In the genomic region with DNA sequence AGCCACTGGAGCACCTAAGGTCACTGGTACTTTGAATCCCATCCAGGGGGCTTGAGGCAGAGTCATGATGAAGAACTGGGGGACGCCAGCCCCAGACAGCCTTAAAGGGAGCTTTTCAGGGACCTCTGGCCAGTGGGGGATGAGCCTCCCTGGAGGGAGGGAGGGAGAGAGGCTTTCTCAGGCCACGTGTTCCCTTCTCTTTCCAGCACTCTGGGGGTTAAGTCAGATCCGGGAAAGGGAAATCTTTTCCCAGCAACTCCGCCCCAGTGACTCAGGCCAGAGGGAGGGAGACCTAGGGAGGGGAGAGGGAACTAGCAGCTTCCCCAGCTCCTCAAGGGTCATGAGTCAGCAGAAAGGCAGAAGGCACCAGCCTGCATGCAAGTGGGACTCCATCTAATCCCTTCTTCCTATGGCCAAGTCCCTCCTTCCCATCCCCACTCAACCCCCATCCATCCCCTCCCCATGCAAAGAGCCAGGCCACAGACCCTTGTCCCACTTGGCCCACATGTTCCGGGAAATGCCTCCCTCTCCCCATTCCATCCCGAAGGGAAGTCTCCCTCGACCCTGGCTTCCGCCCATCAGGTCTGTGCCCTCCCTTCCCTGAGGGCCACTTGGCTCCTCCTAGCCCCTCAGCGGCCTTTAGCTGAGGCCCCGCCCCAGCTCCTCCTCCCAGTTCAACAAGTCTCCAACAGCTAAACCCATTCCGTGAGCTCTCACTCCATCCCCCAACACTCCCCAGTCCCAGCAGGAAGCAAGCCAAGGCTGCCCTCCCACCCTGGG, we compare ENCODE assay signal across 8 cellular contexts. TPM values are rescaled to one million over a fixed set of nuclear protein-coding genes. Genes with fewer than 3 reads are reported as not detected.
DNase-seq lines count a peak whose midpoint lies in the region; ATAC-seq and TF ChIP-seq lines count a peak whose summit lies in the region.

No MANE protein-coding gene starts in this region.

- H3K4me1 ChIP-seq in effector memory CD4-positive, alpha-beta T cell (ENCODE audit: control insufficient read depth, insufficient read depth, low read length, poor library complexity, severe bottlenecking) = peaks cover 56% of the 10 kb centered on the region
- peaks cover 4 to 72% (median 51%) of the 10 kb centered on the region in 4 donors for H3K4me1 ChIP-seq in liver (ENCODE audit: control insufficient read depth in 4 of 4, insufficient read depth in 4 of 4, low read length in 3 of 4)

- peak overlapping the region; percentile 83 for H3K27ac ChIP-seq in effector memory CD4-positive, alpha-beta T cell (ENCODE audit: insufficient read depth, low read length, poor library complexity, severe bottlenecking)
- peak overlapping the region; percentile 98 to 99 for H3K27ac ChIP-seq in liver (ENCODE audit: low read depth in 1 of 2, low read length in 2 of 2)

- no peaks in the 10 kb centered on the region for H3K9me3 ChIP-seq in effector memory CD4-positive, alpha-beta T cell (ENCODE audit: control insufficient read depth, low read length)
- no peaks in the 10 kb centered on the region for H3K9me3 ChIP-seq in liver (ENCODE audit: control insufficient read depth in 4 of 4, low read length in 3 of 4)

- ATAC-seq in GM18867 (IDR thresholded peaks at IDR 0.05; ENCODE audit: unreplicated experiment) = no peak

- no peaks in the 10 kb centered on the region for H3K27me3 ChIP-seq in effector memory CD4-positive, alpha-beta T cell (replicated peaks; ENCODE audit: control insufficient read depth, insufficient read depth, low read length, poor library complexity, severe bottlenecking)
- no peaks in the 10 kb centered on the region for H3K27me3 ChIP-seq in liver (ENCODE audit: control insufficient read depth in 4 of 4, insufficient read depth in 4 of 4, low read length in 3 of 4)

- DNase-seq in AG10803 (ENCODE audit: low read depth) (peak; percentile 100), GM20000 (ENCODE audit: low spot score) (peak; percentile 78), NCI-H2227 treated with DMSO at 0.1 percent for 48 hours (lab: John Stamatoyannopoulos, UW) (peak; percentile 74)
- DNase-seq in activated CD4-positive, alpha-beta T cell treated with anti-CD3 and anti-CD28 coated beads, Interleukin-2, amount 50 U/mL, for 1 hour = peak; percentile 26
- DNase-seq in effector memory CD4-positive, alpha-beta T cell = peak; percentile 22 to 28 (median 26)
- DNase-seq in stimulated activated CD4-positive, alpha-beta T cell treated with anti-CD3 and anti-CD28 coated beads, Interleukin-4, amount 100 ng/mL, for 24 hours = peak; percentile 61

- TF ChIP-seq RAD21 in liver (IDR thresholded peaks at IDR 0.05) = peak in 1 of 2 donors; percentile 6

- H3K36me3 ChIP-seq in effector memory CD4-positive, alpha-beta T cell (ENCODE audit: control insufficient read depth, insufficient read depth, low read length) = peaks cover 29% of the 10 kb centered on the region
- peaks cover 9 to 24% (median 21%) of the 10 kb centered on the region in 4 donors for H3K36me3 ChIP-seq in liver (ENCODE audit: control insufficient read depth in 4 of 4, insufficient read depth in 3 of 4, low read depth in 1 of 4, low read length in 3 of 4)

- TF ChIP-seq CTCF in AG10803 (conservative IDR thresholded peaks at IDR 0.05; ENCODE audit: low read length) (no peak), GM20000 (IDR thresholded peaks at IDR 0.05; ENCODE audit: extremely low read depth, missing control alignments) (no peak), liver (IDR thresholded peaks at IDR 0.05; ENCODE audit: low read depth, low read length, missing input control) (no peak)

- WGBS in liver = under 1% methylated on average over 11 of the region's 11 CpGs

- peak overlapping the region; percentile 74 to 92 for H3K9ac ChIP-seq in liver (ENCODE audit: low read depth in 1 of 2, low read length in 2 of 2)

- peak overlapping the region; percentile 100 for H3K4me3 ChIP-seq in AG10803 (ENCODE audit: low read length)
- H3K4me3 ChIP-seq in effector memory CD4-positive, alpha-beta T cell (ENCODE audit: insufficient read depth, low read depth, low read length, poor library complexity, severe bottlenecking) = peak overlapping the region; percentile 54
- H3K4me3 ChIP-seq in liver (ENCODE audit: low read depth in 1 of 3, low read length in 3 of 3) = peak overlapping the region; percentile 57 to 99 (median 68)

TF ChIP-seq in liver, 16 proteins besides CTCF, POLR2A, EP300 and RAD21:
- TF ChIP-seq TAF1 (conservative IDR thresholded peaks at IDR 0.05) (peak; percentile 64), GABPA (IDR thresholded peaks at IDR 0.05 in 1 of 2, conservative IDR thresholded peaks at IDR 0.05 in 1 of 2) (peak; percentile 22 to 65), YY1 (IDR thresholded peaks at IDR 0.05) (peak; percentile 62), HNF4A (conservative IDR thresholded peaks at IDR 0.05) (peak; percentile 34 to 53), RXRA (IDR thresholded peaks at IDR 0.05) (peak; percentile 84 to 89), EGR1 (IDR thresholded peaks at IDR 0.05; ENCODE audit: low read depth in 2 of 2) (peak; percentile 28 to 69), HNF4G (IDR thresholded peaks at IDR 0.05) (peak; percentile 31), FOXA1 (IDR thresholded peaks at IDR 0.05) (peak; percentile 65), FOXA2 (IDR thresholded peaks at IDR 0.05) (peak; percentile 15), NR2F2 (IDR thresholded peaks at IDR 0.05) (peak; percentile 96), JUND (IDR thresholded peaks at IDR 0.05) (peak; percentile 89 to 94), SP1 (IDR thresholded peaks at IDR 0.05) (peak; percentile 63)
- TF ChIP-seq, protein P1, sequence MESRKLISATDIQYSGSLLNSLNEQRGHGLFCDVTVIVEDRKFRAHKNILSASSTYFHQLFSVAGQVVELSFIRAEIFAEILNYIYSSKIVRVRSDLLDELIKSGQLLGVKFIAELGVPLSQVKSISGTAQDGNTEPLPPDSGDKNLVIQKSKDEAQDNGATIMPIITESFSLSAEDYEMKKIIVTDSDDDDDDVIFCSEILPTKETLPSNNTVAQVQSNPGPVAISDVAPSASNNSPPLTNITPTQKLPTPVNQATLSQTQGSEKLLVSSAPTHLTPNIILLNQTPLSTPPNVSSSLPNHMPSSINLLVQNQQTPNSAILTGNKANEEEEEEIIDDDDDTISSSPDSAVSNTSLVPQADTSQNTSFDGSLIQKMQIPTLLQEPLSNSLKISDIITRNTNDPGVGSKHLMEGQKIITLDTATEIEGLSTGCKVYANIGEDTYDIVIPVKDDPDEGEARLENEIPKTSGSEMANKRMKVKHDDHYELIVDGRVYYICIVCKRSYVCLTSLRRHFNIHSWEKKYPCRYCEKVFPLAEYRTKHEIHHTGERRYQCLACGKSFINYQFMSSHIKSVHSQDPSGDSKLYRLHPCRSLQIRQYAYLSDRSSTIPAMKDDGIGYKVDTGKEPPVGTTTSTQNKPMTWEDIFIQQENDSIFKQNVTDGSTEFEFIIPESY (IDR thresholded peaks at IDR 0.05) = peak; percentile 32
- TF ChIP-seq, protein P2, sequence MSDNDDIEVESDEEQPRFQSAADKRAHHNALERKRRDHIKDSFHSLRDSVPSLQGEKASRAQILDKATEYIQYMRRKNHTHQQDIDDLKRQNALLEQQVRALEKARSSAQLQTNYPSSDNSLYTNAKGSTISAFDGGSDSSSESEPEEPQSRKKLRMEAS (IDR thresholded peaks at IDR 0.05) = peak; percentile 95
- TF ChIP-seq, protein P3, sequence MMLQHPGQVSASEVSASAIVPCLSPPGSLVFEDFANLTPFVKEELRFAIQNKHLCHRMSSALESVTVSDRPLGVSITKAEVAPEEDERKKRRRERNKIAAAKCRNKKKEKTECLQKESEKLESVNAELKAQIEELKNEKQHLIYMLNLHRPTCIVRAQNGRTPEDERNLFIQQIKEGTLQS (IDR thresholded peaks at IDR 0.05) = peak; percentile 78
- TF ChIP-seq, protein P4, sequence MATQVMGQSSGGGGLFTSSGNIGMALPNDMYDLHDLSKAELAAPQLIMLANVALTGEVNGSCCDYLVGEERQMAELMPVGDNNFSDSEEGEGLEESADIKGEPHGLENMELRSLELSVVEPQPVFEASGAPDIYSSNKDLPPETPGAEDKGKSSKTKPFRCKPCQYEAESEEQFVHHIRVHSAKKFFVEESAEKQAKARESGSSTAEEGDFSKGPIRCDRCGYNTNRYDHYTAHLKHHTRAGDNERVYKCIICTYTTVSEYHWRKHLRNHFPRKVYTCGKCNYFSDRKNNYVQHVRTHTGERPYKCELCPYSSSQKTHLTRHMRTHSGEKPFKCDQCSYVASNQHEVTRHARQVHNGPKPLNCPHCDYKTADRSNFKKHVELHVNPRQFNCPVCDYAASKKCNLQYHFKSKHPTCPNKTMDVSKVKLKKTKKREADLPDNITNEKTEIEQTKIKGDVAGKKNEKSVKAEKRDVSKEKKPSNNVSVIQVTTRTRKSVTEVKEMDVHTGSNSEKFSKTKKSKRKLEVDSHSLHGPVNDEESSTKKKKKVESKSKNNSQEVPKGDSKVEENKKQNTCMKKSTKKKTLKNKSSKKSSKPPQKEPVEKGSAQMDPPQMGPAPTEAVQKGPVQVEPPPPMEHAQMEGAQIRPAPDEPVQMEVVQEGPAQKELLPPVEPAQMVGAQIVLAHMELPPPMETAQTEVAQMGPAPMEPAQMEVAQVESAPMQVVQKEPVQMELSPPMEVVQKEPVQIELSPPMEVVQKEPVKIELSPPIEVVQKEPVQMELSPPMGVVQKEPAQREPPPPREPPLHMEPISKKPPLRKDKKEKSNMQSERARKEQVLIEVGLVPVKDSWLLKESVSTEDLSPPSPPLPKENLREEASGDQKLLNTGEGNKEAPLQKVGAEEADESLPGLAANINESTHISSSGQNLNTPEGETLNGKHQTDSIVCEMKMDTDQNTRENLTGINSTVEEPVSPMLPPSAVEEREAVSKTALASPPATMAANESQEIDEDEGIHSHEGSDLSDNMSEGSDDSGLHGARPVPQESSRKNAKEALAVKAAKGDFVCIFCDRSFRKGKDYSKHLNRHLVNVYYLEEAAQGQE (IDR thresholded peaks at IDR 0.05) = peak; percentile 76

RNA-seq across cellular contexts. Expression of a gene that starts 5.6 kb away (rescaled TPM):
- total RNA-seq in liver = 100 to 1,000 TPM in 1 of 2 donors, 10 to 100 TPM in 1; 36.9 to 144 TPM
- polyA plus RNA-seq in liver = 100 to 1,000 TPM in 1 of 2 donors, 10 to 100 TPM in 1; 56.0 to 121 TPM

RNA-seq across cellular contexts. Expression of a gene that starts 25.8 kb away (rescaled TPM):
- 1 to 10 TPM; 2.2 to 6.3 TPM for total RNA-seq in liver
- polyA plus RNA-seq in liver = 1 to 10 TPM; 2.4 to 2.7 TPM

RNA-seq across cellular contexts. Expression of a gene that starts 39.1 kb away (rescaled TPM):
- 1 to 10 TPM in 1 of 2 donors, under 1 TPM in 1; 0.47 to 7.7 TPM for total RNA-seq in liver
- polyA plus RNA-seq in liver = 1 to 10 TPM; 2.2 to 3.5 TPM

RNA-seq across cellular contexts. Expression of a gene that starts 47.7 kb away (rescaled TPM):
- total RNA-seq in liver = 10 to 100 TPM; 15.8 to 93.9 TPM
- polyA plus RNA-seq in liver = 100 to 1,000 TPM in 1 of 2 donors, 10 to 100 TPM in 1; 84.1 to 138 TPM

Comparison
In these comparisons a context has a peak if more than half of its experiments do, and no peak if none do; other contexts are left out.
1. DNase-seq: peak in every context shown above with its lines; median percentile 100 in AG10803; 78 in GM20000; 74 in NCI-H2227 treated with DMSO at 0.1 percent for 48 hours; 61 in stimulated activated CD4-positive, alpha-beta T cell treated with anti-CD3 and anti-CD28 coated beads, Interleukin-4, amount 100 ng/mL, for 24 hours; 26 in activated CD4-positive, alpha-beta T cell treated with anti-CD3 and anti-CD28 coated beads, Interleukin-2, amount 50 U/mL, for 1 hour; 26 in effector memory CD4-positive, alpha-beta T cell.